1 cellular context compared by ENCODE assay signal in genomic region chr20:50692553-50692933, GRCh38.
TF ChIP-seq lines count a peak whose summit lies in the region.

No MANE protein-coding gene starts in this region.

TF ChIP-seq in GM23338, 12 proteins besides CTCF, POLR2A, EP300 and RAD21:
- no peak for TF ChIP-seq ETS1 (IDR thresholded peaks at IDR 0.05)
- no peak for TF ChIP-seq POLR2AphosphoS5 (IDR thresholded peaks at IDR 0.05; ENCODE audit: low read depth)
- no peak for TF ChIP-seq ZNF331 (CRISPR knock-in tag; IDR thresholded peaks at IDR 0.05; ENCODE audit: low read depth)
- no peak for TF ChIP-seq EZH2phosphoT487 (IDR thresholded peaks at IDR 0.05; ENCODE audit: unreplicated experiment)
- no peak for TF ChIP-seq EZH2 (IDR thresholded peaks at IDR 0.05; ENCODE audit: low read depth, unreplicated experiment)
- TF ChIP-seq REST (IDR thresholded peaks at IDR 0.05; ENCODE audit: unreplicated experiment): no peak
- no peak for TF ChIP-seq ZNF114 (CRISPR knock-in tag; IDR thresholded peaks at IDR 0.05)
